27 cellular contexts compared by ENCODE assay signal in genomic region chr2:133673570-133673969, GRCh38.
A peak's percentile ranks its signal among the peaks of the same experiment; 100 is the strongest.
DNase-seq lines count a peak whose midpoint lies in the region; ATAC-seq and TF ChIP-seq lines count a peak whose summit lies in the region.
"Had no signal": no experiment of that assay in that cellular context is flagged by ENCODE, and none has a peak within 500 bp of the region (broad histone marks: within the 10 kb centered on the region; RNA-seq: fewer than 3 reads in every experiment).

No MANE protein-coding gene starts in this region.

- H3K27ac Mint-ChIP-seq in chondrocyte (ENCODE audit: unreplicated experiment) (peak overlapping the region; percentile 95), mesothelial cell of epicardium (peak overlapping the region; percentile 88), endothelial cell (ENCODE audit: unreplicated experiment) (no peak overlapping the region)
- H3K27ac Mint-ChIP-seq: activated CD4-positive, alpha-beta T cell treated with anti-CD3 and anti-CD28 coated beads for 36 hours; naive thymus-derived CD4-positive, alpha-beta T cell; T-helper 17 cell had no signal

- H3K4me1 ChIP-seq in left ventricle myocardium inferior: peaks cover 42% of the 10 kb centered on the region
- H3K4me1 ChIP-seq: BE2C had no signal

- peak overlapping the region; percentile 85 for H3K27ac ChIP-seq in left ventricle myocardium inferior (replicated peaks)
- peak overlapping the region; percentile 86 for H3K27ac ChIP-seq in substantia nigra (ENCODE audit: low read depth, low read length, poor library complexity, severe bottlenecking)

- TF ChIP-seq CTCF in left ventricle myocardium inferior (IDR thresholded peaks at IDR 0.05; ENCODE audit: borderline replicate concordance) (no peak), chondrocyte (IDR thresholded peaks at IDR 0.05) (no peak), mesothelial cell of epicardium (IDR thresholded peaks at IDR 0.05; ENCODE audit: unreplicated experiment) (no peak), endothelial cell (IDR thresholded peaks at IDR 0.05; ENCODE audit: unreplicated experiment) (no peak)

- H3K36me3 Mint-ChIP-seq in chondrocyte (ENCODE audit: low read depth) (peaks cover 2% of the 10 kb centered on the region), mesothelial cell of epicardium (peaks cover 2% of the 10 kb centered on the region), endothelial cell (ENCODE audit: low read depth, unreplicated experiment) (no peaks in the 10 kb centered on the region)
- H3K36me3 Mint-ChIP-seq: naive thymus-derived CD4-positive, alpha-beta T cell had no signal

- intact Hi-C loops in left ventricle myocardium inferior (cut with micrococcal nuclease): no loop called here
- intact Hi-C loops in left ventricle myocardium superior (cut with micrococcal nuclease): no loop called here

- ATAC-seq in left ventricle myocardium superior (no peak), HG02623 (IDR thresholded peaks at IDR 0.05; ENCODE audit: unreplicated experiment) (no peak)
- ATAC-seq: activated CD4-positive, alpha-beta T cell treated with anti-CD3 and anti-CD28 coated beads for 36 hours; naive thymus-derived CD4-positive, alpha-beta T cell; T-helper 17 cell had no signal

- peaks cover 15% of the 10 kb centered on the region for H3K9me3 ChIP-seq in left ventricle myocardium inferior (replicated peaks)
- H3K9me3 ChIP-seq: BE2C, upper lobe of right lung had no signal

- H3K27me3 Mint-ChIP-seq in chondrocyte (ENCODE audit: low read depth) (no peaks in the 10 kb centered on the region), mesothelial cell of epicardium (ENCODE audit: low read depth) (no peaks in the 10 kb centered on the region), endothelial cell (ENCODE audit: unreplicated experiment) (no peaks in the 10 kb centered on the region)

- no peaks in the 10 kb centered on the region for H3K36me3 ChIP-seq in left ventricle myocardium inferior
- H3K36me3 ChIP-seq: BE2C, upper lobe of right lung had no signal

- DNase-seq in left ventricle myocardium inferior: no peak
- DNase-seq in left ventricle myocardium superior: no peak
- DNase-seq in chondrocyte (ENCODE audit: low spot score): no peak
- no peak for DNase-seq in mesothelial cell of epicardium (ENCODE audit: low spot score in 2 of 2, unreplicated experiment in 2 of 2)
- no peak for DNase-seq in substantia nigra (lab: John Stamatoyannopoulos, UW)
- no peak for DNase-seq in endothelial cell (ENCODE audit: low spot score)
- DNase-seq in DMS114 treated with DMSO at 0.1 percent for 48 hours (lab: John Stamatoyannopoulos, UW; ENCODE audit: unreplicated experiment): no peak
- DNase-seq: 8988T; activated CD4-positive, alpha-beta T cell treated with anti-CD3 and anti-CD28 coated beads for 36 hours; activated CD8-positive, alpha-beta memory T cell treated with anti-CD3 and anti-CD28 coated beads for 24 hours; activated gamma-delta T cell treated with Interleukin-2 at 50 U/mL for 16 hours; activated T-cell treated with anti-CD3 and anti-CD28 coated beads, Interleukin-2, amount 50 U/mL, for 1 hour; BE2C; DMS79; GF-D8; glutamatergic neuron; left cardiac atrium; MV-4-11; naive thymus-derived CD4-positive, alpha-beta T cell; NCI-H1694; NCI-H2227 treated with DMSO at 0.1 percent for 48 hours; NCI-H774; RPMI8226; SK-N-SH; T-helper 17 cell; upper lobe of right lung had no signal

- H3K4me3 Mint-ChIP-seq in chondrocyte (ENCODE audit: unreplicated experiment): peak overlapping the region; percentile 73
- no peak overlapping the region for H3K4me3 Mint-ChIP-seq in mesothelial cell of epicardium
- H3K4me3 Mint-ChIP-seq in endothelial cell (ENCODE audit: unreplicated experiment): no peak overlapping the region
- H3K4me3 Mint-ChIP-seq: activated CD4-positive, alpha-beta T cell treated with anti-CD3 and anti-CD28 coated beads for 36 hours; naive thymus-derived CD4-positive, alpha-beta T cell; T-helper 17 cell had no signal

- no peaks in the 10 kb centered on the region for H3K27me3 ChIP-seq in left ventricle myocardium inferior (ENCODE audit: low read depth)
- H3K27me3 ChIP-seq: BE2C, upper lobe of right lung had no signal

- peaks cover 9% of the 10 kb centered on the region for H3K9me3 Mint-ChIP-seq in chondrocyte (ENCODE audit: low read depth)
- H3K9me3 Mint-ChIP-seq in mesothelial cell of epicardium: peaks cover 16% of the 10 kb centered on the region
- H3K9me3 Mint-ChIP-seq in endothelial cell (ENCODE audit: unreplicated experiment): no peaks in the 10 kb centered on the region

- peaks cover 56% of the 10 kb centered on the region for H3K4me1 Mint-ChIP-seq in chondrocyte (ENCODE audit: low read depth)
- H3K4me1 Mint-ChIP-seq in mesothelial cell of epicardium: peaks cover 35% of the 10 kb centered on the region
- no peaks in the 10 kb centered on the region for H3K4me1 Mint-ChIP-seq in endothelial cell (ENCODE audit: unreplicated experiment)
- H3K4me1 Mint-ChIP-seq: activated CD4-positive, alpha-beta T cell treated with anti-CD3 and anti-CD28 coated beads for 36 hours; naive thymus-derived CD4-positive, alpha-beta T cell; T-helper 17 cell had no signal

- H3K4me3 ChIP-seq in left ventricle myocardium inferior: peak overlapping the region; percentile 56
- H3K4me3 ChIP-seq: upper lobe of right lung had no signal
